In genomic region chr17:47704116-47704515, GRCh38 we compare ENCODE assay signal across 15 cellular contexts. TPM values are rescaled to one million over a fixed set of nuclear protein-coding genes. Genes with fewer than 3 reads are reported as not detected.
DNase-seq lines count a peak whose midpoint lies in the region; ATAC-seq, FAIRE-seq and TF ChIP-seq lines count a peak whose summit lies in the region.
"Had no signal": no experiment of that assay in that cellular context is flagged by ENCODE, and none has a peak within 500 bp of the region (broad histone marks: within the 10 kb centered on the region; RNA-seq: fewer than 3 reads in every experiment).

No MANE protein-coding gene starts in this region.

- H3K27me3 Mint-ChIP-seq in activated naive CD4-positive, alpha-beta T cell treated with anti-CD3 and anti-CD28 coated beads, Interleukin-2, amount 10 ng/mL, durations not matched to agents 7 days and 5 days, result no peaks in the 10 kb centered on the region

- TF ChIP-seq RAD21 in K562 (CRISPR knock-in tag; conservative IDR thresholded peaks at IDR 0.05 in 1 of 2, IDR thresholded peaks at IDR 0.05 in 1 of 2), result no peak

- H3K36me3 ChIP-seq in OCI-LY7 (ENCODE audit: insufficient read depth, low read length) (0 out of 2 replicates have a peak, but pooled peaks cover 4% of the 10 kb centered on the region), K562 (ENCODE audit: control insufficient read depth, insufficient read depth, low read length) (peaks cover 6% of the 10 kb centered on the region; the same call in 1 of the 3 replicates)

- POLR2A ChIA-PET in OCI-LY7 (lab: Charles Lee) (interaction anchor here (0.6 kb wide), 1 partner anchor 20 kb away, joined by 4 read pairs; no protein-coding TSS in a partner anchor), K562 (lab: Yijun Ruan, JAX) (interaction anchor here (0.6 to 1.3 kb wide), 3 partner anchors 13 to 33 kb away, joined by 3 read pairs; no protein-coding TSS in a partner anchor)

- H3K27me3 ChIP-seq in K562 (ENCODE audit: control insufficient read depth in 2 of 2, insufficient read depth in 2 of 2, low read length in 2 of 2), result no peaks in the 10 kb centered on the region
- H3K27me3 ChIP-seq: adrenal gland, dorsolateral prefrontal cortex, gastrocnemius medialis had no signal

- TF ChIP-seq POLR2A in K562 (conservative IDR thresholded peaks at IDR 0.05), result no peak

- H3K4me1 ChIP-seq in OCI-LY7 (ENCODE audit: insufficient read depth, low read length, poor library complexity, severe bottlenecking) (peaks cover 34% of the 10 kb centered on the region), K562 (replicated peaks in 1 of 2; ENCODE audit: control insufficient read depth in 2 of 2, insufficient read depth in 2 of 2, low read length in 2 of 2) (peaks cover 31 to 59% of the 10 kb centered on the region in 2 experiments)

- peak overlapping the region; percentile 89 for H3K27ac Mint-ChIP-seq in activated naive CD4-positive, alpha-beta T cell treated with anti-CD3 and anti-CD28 coated beads, Interleukin-2, amount 10 ng/mL, durations not matched to agents 7 days and 5 days

- H3K27ac ChIP-seq in OCI-LY7 (ENCODE audit: low read depth, low read length, poor library complexity, severe bottlenecking), result no peak overlapping the region
- no peak overlapping the region for H3K27ac ChIP-seq in K562 (ENCODE audit: extremely low read depth, low read depth, low read length)
- H3K27ac ChIP-seq: adrenal gland, gastrocnemius medialis, PC-9, thoracic aorta had no signal

- peak; percentile 32 for DNase-seq in activated naive CD4-positive, alpha-beta T cell treated with anti-CD3 and anti-CD28 coated beads, Interleukin-2, amount 10 ng/mL, durations not matched to agents 7 days and 5 days
- DNase-seq in activated naive CD4-positive, alpha-beta T cell treated with anti-CD3 and anti-CD28 coated beads, Interleukin-2, amount 50 U/mL, for 16 hours, result no peak
- DNase-seq in OCI-LY7 (ENCODE audit: low spot score) (peak; percentile 33), K562 (ENCODE audit: extremely low read depth in 1 of 4, low spot score in 3 of 4) (no peak), epidermal melanocyte (ENCODE audit: insufficient read length, low spot score) (no peak), C1 segment of cervical spinal cord (lab: John Stamatoyannopoulos, UW) (no peak)
- DNase-seq in stimulated activated naive CD8-positive, alpha-beta T cell treated with anti-CD3 and anti-CD28 coated beads, Interleukin-15, Interleukin-2, amounts not matched to agents 100 U/mL and 50 U/mL, for 24 hours, result peak; percentile 51
- DNase-seq: adrenal gland, gastrocnemius medialis, NCI-H1694 treated with DMSO at 0.1 percent for 48 hours, PC-9, WERI-Rb-1 had no signal

- no peaks in the 10 kb centered on the region for H3K9me2 ChIP-seq in OCI-LY7 (ENCODE audit: insufficient read depth, low read length)

- peak overlapping the region; percentile 31; the same call in 1 of the 2 replicates for H3K4me2 ChIP-seq in OCI-LY7 (ENCODE audit: low read length)
- H3K4me2 ChIP-seq in K562 (ENCODE audit: insufficient read depth, low read length), result no peak overlapping the region
- H3K4me2 ChIP-seq: PC-9 had no signal

- CTCF ChIA-PET in activated naive CD4-positive, alpha-beta T cell treated with anti-CD3 and anti-CD28 coated beads, Interleukin-2, amount 10 ng/mL, durations not matched to agents 7 days and 5 days (lab: Charles Lee), result interaction anchor here (1.1 to 1.6 kb wide), 5 partner anchors 14 to 40 kb away, joined by 3 to 11 read pairs (median 5); no protein-coding TSS in a partner anchor
- CTCF ChIA-PET in OCI-LY7 (lab: Charles Lee; ENCODE audit: unreplicated experiment) (no interaction called here), K562 (lab: Yijun Ruan, JAX; ENCODE audit: low intra/inter-chr PET ratio) (no interaction called here)

- no peak overlapping the region for H2AFZ ChIP-seq in OCI-LY7 (ENCODE audit: low read length)
- no peak overlapping the region for H2AFZ ChIP-seq in K562 (ENCODE audit: low read depth, low read length)
- H2AFZ ChIP-seq: PC-9 had no signal

- BruUV-seq in OCI-LY7 (replicated peaks; lab: Mats Ljungman, UMichigan), result no TSS peak
- BruUV-seq in K562 (replicated peaks; lab: Mats Ljungman, UMichigan), result no TSS peak

- TF ChIP-seq CTCF in OCI-LY7 (conservative IDR thresholded peaks at IDR 0.05; ENCODE audit: low read length) (no peak), K562 (IDR thresholded peaks at IDR 0.05 in 2 of 3, conservative IDR thresholded peaks at IDR 0.05 in 1 of 3; ENCODE audit: insufficient read depth in 2 of 3, low read depth in 1 of 3, low read length in 3 of 3) (no peak)

- in situ Hi-C loops in K562 (cut with MboI), result no loop called here

- H3K9me1 ChIP-seq in K562 (ENCODE audit: control insufficient read depth, insufficient read depth, low read length), result peaks cover 8% of the 10 kb centered on the region

- H3K9me3 ChIP-seq in OCI-LY7 (ENCODE audit: low read length) (no peaks in the 10 kb centered on the region), K562 (replicated peaks; ENCODE audit: control insufficient read depth, insufficient read depth, low read depth, low read length) (no peaks in the 10 kb centered on the region)
- H3K9me3 ChIP-seq: adrenal gland, gastrocnemius medialis, thoracic aorta had no signal

- ATAC-seq in K562, result no peak
- ATAC-seq in stimulated activated naive CD8-positive, alpha-beta T cell treated with anti-CD3 and anti-CD28 coated beads, Interleukin-15, Interleukin-2, amounts not matched to agents 100 U/mL and 50 U/mL, for 24 hours, result no peak
- ATAC-seq in HG03045 (IDR thresholded peaks at IDR 0.05; ENCODE audit: unreplicated experiment), result no peak
- ATAC-seq: gastrocnemius medialis had no signal

- TF ChIP-seq EP300 in K562 (IDR thresholded peaks at IDR 0.05; ENCODE audit: low read length), result no peak

- H3K4me3 ChIP-seq in OCI-LY7 (ENCODE audit: low read depth, low read length, poor library complexity, severe bottlenecking) (no peak overlapping the region), K562 (no peak overlapping the region)
- H3K4me3 ChIP-seq: adrenal gland, dorsolateral prefrontal cortex, gastrocnemius medialis, PC-9, thoracic aorta had no signal

- H3K4me1 Mint-ChIP-seq in activated naive CD4-positive, alpha-beta T cell treated with anti-CD3 and anti-CD28 coated beads, Interleukin-2, amount 10 ng/mL, durations not matched to agents 7 days and 5 days, result peaks cover 76% of the 10 kb centered on the region

- H3K4me3 Mint-ChIP-seq in activated naive CD4-positive, alpha-beta T cell treated with anti-CD3 and anti-CD28 coated beads, Interleukin-2, amount 10 ng/mL, durations not matched to agents 7 days and 5 days, result peak overlapping the region; percentile 53

- peaks cover 1% of the 10 kb centered on the region for H3K36me3 Mint-ChIP-seq in activated naive CD4-positive, alpha-beta T cell treated with anti-CD3 and anti-CD28 coated beads, Interleukin-2, amount 10 ng/mL, durations not matched to agents 7 days and 5 days

- H3K9me3 Mint-ChIP-seq in activated naive CD4-positive, alpha-beta T cell treated with anti-CD3 and anti-CD28 coated beads, Interleukin-2, amount 10 ng/mL, durations not matched to agents 7 days and 5 days, result no peaks in the 10 kb centered on the region

- no peak for FAIRE-seq in K562 (lab: Jason Lieb, UNC)

- WGBS in K562 (ENCODE audit: insufficient coverage, low coverage, missing lambda C conversion rate), result 70% methylated on average over 10 of the region's 14 CpGs

- H3K9ac ChIP-seq in K562 (ENCODE audit: insufficient read depth in 1 of 2, low read depth in 2 of 2, low read length in 2 of 2), result peak overlapping the region in 1 of 2 experiments; percentile 59; a peak in 1 of 4 replicates

- intact Hi-C loops in OCI-LY7 (cut with micrococcal nuclease; ENCODE audit: unreplicated experiment), result no loop called here
- intact Hi-C loops in K562 (cut with micrococcal nuclease), result no loop called here

- H3K79me2 ChIP-seq in OCI-LY7 (ENCODE audit: insufficient read depth, low read depth, low read length) (no peaks in the 10 kb centered on the region), K562 (ENCODE audit: control insufficient read depth, insufficient read depth, low read length) (no peaks in the 10 kb centered on the region)

- H4K20me1 ChIP-seq in OCI-LY7 (ENCODE audit: insufficient read depth, low read length), result no peaks in the 10 kb centered on the region
- no peaks in the 10 kb centered on the region; the same call in 1 of the 2 replicates for H4K20me1 ChIP-seq in K562 (replicated peaks; ENCODE audit: control insufficient read depth, insufficient read depth, low read length)

RNA-seq across cellular contexts. Expression of gene TBKBP1, which starts 10.2 kb away (rescaled TPM):
- 8.3 and 15.0 TPM in 2 replicates for total RNA-seq in OCI-LY7 (2014; rRNA removed; shearing (Covaris generic))
- total RNA-seq in OCI-LY7 (2022) (15.2 and 16.0 TPM in 2 replicates), K562 (2014; rRNA removed) (10.6 and 14.7 TPM in 2 replicates), K562 (2014; rRNA removed; fragmentation: Illumina TruSeq; extraction: Trizol) (3.7 and 4.4 TPM in 2 replicates), K562 (2015; rRNA removed; fragmentation: Illumina TruSeq; extraction: Trizol) (4.7 and 5.1 TPM in 2 replicates), K562 (2021) (12.5 and 15.6 TPM in 2 replicates)
- 12.3 and 22.7 TPM in 2 replicates for total RNA-seq in K562 (2011; cell fraction: chromatin; rRNA removed; ENCODE audit: low replicate concordance)
- total RNA-seq in K562 (2011; cell fraction: nucleolus; rRNA removed), result 11.2 and 11.4 TPM in 2 replicates
- total RNA-seq in K562 (2011; cell fraction: nucleoplasm; rRNA removed), result 9.2 and 10.6 TPM in 2 replicates
- polyA plus RNA-seq in K562 (2011; rRNA removed) (7.2 and 8.7 TPM in 2 replicates), K562 (2014; fragmentation: Illumina TruSeq; extraction: Trizol) (6.8 and 11.4 TPM in 2 replicates), K562 (2014; fragmentation: Nextera tagmentation; extraction: Ambion mirVana) (under 1 TPM; 0.03 to 0.08 TPM), K562 (2014; rRNA removed) (12.9 and 13.0 TPM in 2 replicates)
- polyA plus RNA-seq in K562 (2011; cell fraction: cytosol; rRNA removed), result 4.8 and 9.7 TPM in 2 replicates
- 23.1 and 27.9 TPM in 2 replicates for polyA plus RNA-seq in K562 (2011; cell fraction: nucleus; rRNA removed)
- 10.5 and 13.8 TPM in 2 replicates for polyA plus RNA-seq in K562 (2012)
- 5.9 and 7.0 TPM in 2 replicates for polyA minus RNA-seq in K562 (2011; rRNA and poly(A)+ RNA removed)
- 5.4 and 7.0 TPM in 2 replicates for polyA minus RNA-seq in K562 (2011; cell fraction: cytosol; rRNA and poly(A)+ RNA removed)
- polyA minus RNA-seq in K562 (2011; cell fraction: nucleus; rRNA and poly(A)+ RNA removed), result 2.6 and 3.9 TPM in 2 replicates

RNA-seq across cellular contexts. Expression of gene TBX21, which starts 28.9 kb away (rescaled TPM):
- not detected in 2 replicates for total RNA-seq in OCI-LY7 (2014; rRNA removed; shearing (Covaris generic))
- total RNA-seq in OCI-LY7 (2022) (not detected in 2 replicates), K562 (2014; rRNA removed) (not detected in 2 replicates), K562 (2014; rRNA removed; fragmentation: Illumina TruSeq; extraction: Trizol) (not detected in 2 replicates), K562 (2015; rRNA removed; fragmentation: Illumina TruSeq; extraction: Trizol) (not detected in 2 replicates), K562 (2021) (0.07 and 0.18 TPM in 2 replicates)
- total RNA-seq in K562 (2011; cell fraction: chromatin; rRNA removed; ENCODE audit: low replicate concordance), result not detected in 2 replicates
- not detected in 2 replicates for total RNA-seq in K562 (2011; cell fraction: nucleolus; rRNA removed)
- not detected in 2 replicates for total RNA-seq in K562 (2011; cell fraction: nucleoplasm; rRNA removed)
- polyA plus RNA-seq in K562 (2011; rRNA removed) (not detected in 2 replicates), K562 (2014; fragmentation: Illumina TruSeq; extraction: Trizol) (not detected in 2 replicates), K562 (2014; fragmentation: Nextera tagmentation; extraction: Ambion mirVana) (not detected), K562 (2014; rRNA removed) (not detected in 2 replicates)
- polyA plus RNA-seq in K562 (2011; cell fraction: cytosol; rRNA removed), result not detected in 2 replicates
- polyA plus RNA-seq in K562 (2011; cell fraction: nucleus; rRNA removed), result not detected in 2 replicates
- polyA plus RNA-seq in K562 (2012), result not detected in 2 replicates
- polyA minus RNA-seq in K562 (2011; rRNA and poly(A)+ RNA removed), result not detected in 2 replicates
- polyA minus RNA-seq in K562 (2011; cell fraction: cytosol; rRNA and poly(A)+ RNA removed), result not detected in 2 replicates
- polyA minus RNA-seq in K562 (2011; cell fraction: nucleus; rRNA and poly(A)+ RNA removed), result not detected in 2 replicates
- total RNA-seq: PC-9 had no signal

RNA-seq across cellular contexts. Expression of gene KPNB1, which starts 54.4 kb away (rescaled TPM):
- 215 and 232 TPM in 2 replicates for total RNA-seq in OCI-LY7 (2014; rRNA removed; shearing (Covaris generic))
- total RNA-seq in OCI-LY7 (2022), result 423 and 453 TPM in 2 replicates
- total RNA-seq in K562 (2011; cell fraction: chromatin; rRNA removed; ENCODE audit: low replicate concordance), result 346 and 425 TPM in 2 replicates
- total RNA-seq in K562 (2011; cell fraction: nucleolus; rRNA removed), result 99.4 and 109 TPM in 2 replicates
- 177 and 202 TPM in 2 replicates for total RNA-seq in K562 (2011; cell fraction: nucleoplasm; rRNA removed)
- total RNA-seq in K562 (2014; rRNA removed), result 271 and 293 TPM in 2 replicates
- total RNA-seq in K562 (2014; rRNA removed; fragmentation: Illumina TruSeq; extraction: Trizol), result 396 and 433 TPM in 2 replicates
- 339 and 354 TPM in 2 replicates for total RNA-seq in K562 (2015; rRNA removed; fragmentation: Illumina TruSeq; extraction: Trizol)
- total RNA-seq in K562 (2021), result 591 and 622 TPM in 2 replicates
- 331 and 369 TPM in 2 replicates for polyA plus RNA-seq in K562 (2011; rRNA removed)
- 220 and 227 TPM in 2 replicates for polyA plus RNA-seq in K562 (2011; cell fraction: cytosol; rRNA removed)
- 164 and 211 TPM in 2 replicates for polyA plus RNA-seq in K562 (2011; cell fraction: nucleus; rRNA removed)
- polyA plus RNA-seq in K562 (2012), result 290 and 376 TPM in 2 replicates
- polyA plus RNA-seq in K562 (2014; fragmentation: Illumina TruSeq; extraction: Trizol), result 515 and 528 TPM in 2 replicates
- 100 to 1,000 TPM; 154 to 176 TPM for polyA plus RNA-seq in K562 (2014; fragmentation: Nextera tagmentation; extraction: Ambion mirVana)
- 271 and 316 TPM in 2 replicates for polyA plus RNA-seq in K562 (2014; rRNA removed)
- 493 and 515 TPM in 2 replicates for polyA minus RNA-seq in K562 (2011; rRNA and poly(A)+ RNA removed)
- polyA minus RNA-seq in K562 (2011; cell fraction: cytosol; rRNA and poly(A)+ RNA removed), result 213 and 271 TPM in 2 replicates
- polyA minus RNA-seq in K562 (2011; cell fraction: nucleus; rRNA and poly(A)+ RNA removed), result 42.3 and 74.8 TPM in 2 replicates

Comparison
In these comparisons a context has a peak if more than half of its experiments do, and no peak if none do; other contexts are left out.
1. DNase-seq: peak in activated naive CD4-positive, alpha-beta T cell treated with anti-CD3 and anti-CD28 coated beads, Interleukin-2, amount 10 ng/mL, durations not matched to agents 7 days and 5 days (single experiment), OCI-LY7 (single experiment) and stimulated activated naive CD8-positive, alpha-beta T cell treated with anti-CD3 and anti-CD28 coated beads, Interleukin-15, Interleukin-2, amounts not matched to agents 100 U/mL and 50 U/mL, for 24 hours (single experiment); none in activated naive CD4-positive, alpha-beta T cell treated with anti-CD3 and anti-CD28 coated beads, Interleukin-2, amount 50 U/mL, for 16 hours (single experiment), K562 (0 of 4), epidermal melanocyte (single experiment) and C1 segment of cervical spinal cord (0 of 14).